18 cellular contexts compared by ENCODE assay signal in the genomic region with DNA sequence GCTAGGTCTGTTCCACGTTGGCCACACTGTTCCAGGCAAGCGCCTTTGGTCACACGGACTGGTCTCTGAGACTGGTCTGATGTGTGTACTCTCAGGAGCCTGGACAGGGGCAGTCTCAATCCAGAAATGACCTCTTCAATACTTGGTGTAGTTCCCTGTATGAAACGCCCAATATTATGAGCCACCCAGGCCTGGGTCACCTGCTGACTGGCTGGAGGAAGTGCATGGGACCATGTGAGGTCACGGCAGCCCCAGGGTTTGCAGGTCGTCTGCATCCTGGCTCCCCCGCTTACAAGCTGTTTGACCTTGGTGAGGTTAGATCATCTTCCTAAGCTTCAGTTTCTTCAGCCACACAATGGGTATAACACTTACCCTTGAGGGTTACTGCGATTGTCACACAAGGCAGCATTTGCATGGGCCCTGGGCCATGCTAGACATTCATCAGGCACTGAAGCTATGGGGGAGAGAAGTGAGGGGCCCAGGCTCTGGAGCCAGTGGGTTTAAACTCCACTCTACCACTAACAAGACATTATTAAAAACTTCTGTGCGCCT. TPM values are rescaled to one million over a fixed set of nuclear protein-coding genes. Genes with fewer than 3 reads are reported as not detected.
DNase-seq lines count a peak whose midpoint lies in the region; ATAC-seq and TF ChIP-seq lines count a peak whose summit lies in the region.
"Had no signal": no experiment of that assay in that cellular context is flagged by ENCODE, and none has a peak within 500 bp of the region (broad histone marks: within the 10 kb centered on the region; RNA-seq: fewer than 3 reads in every experiment).

No MANE protein-coding gene starts in this region.

- H3K4me2 ChIP-seq in OCI-LY1 (ENCODE audit: low read length) (peak overlapping the region; percentile 34; the same call in 1 of the 2 replicates), osteoblast (ENCODE audit: insufficient read depth, low read length) (no peak overlapping the region)
- H3K4me2 ChIP-seq: PC-9 had no signal

- H3K79me2 ChIP-seq in OCI-LY1 (ENCODE audit: insufficient read depth, low read length) (peaks cover 4% of the 10 kb centered on the region), osteoblast (ENCODE audit: insufficient read depth, low read length) (peaks cover 4% of the 10 kb centered on the region)

- H3K4me3 ChIP-seq in GM12865 (ENCODE audit: low read depth, low read length) (no peak overlapping the region), OCI-LY1 (ENCODE audit: low read depth, low read length, poor library complexity, severe bottlenecking) (no peak overlapping the region), osteoblast (ENCODE audit: insufficient read depth, low read length) (no peak overlapping the region)
- H3K4me3 ChIP-seq: PC-9, SJCRH30 had no signal

- H3K27ac Mint-ChIP-seq in stimulated activated memory B cell treated with anti-CD40 and anti-IgM and Interleukin-4, amounts not matched to agents 10 μg/mL and 1 μg/mL and 100 μg/mL, for 72 hours: peak overlapping the region; percentile 51
- H3K27ac Mint-ChIP-seq: HFFc6 had no signal

- H3K27me3 ChIP-seq in OCI-LY1 (ENCODE audit: insufficient read depth, low read length) (no peaks in the 10 kb centered on the region), osteoblast (ENCODE audit: insufficient read depth, low read length) (no peaks in the 10 kb centered on the region)
- H3K27me3 ChIP-seq: SJCRH30 had no signal

- H3K4me3 Mint-ChIP-seq in stimulated activated memory B cell treated with anti-CD40 and anti-IgM and Interleukin-4, amounts not matched to agents 10 μg/mL and 1 μg/mL and 100 μg/mL, for 72 hours: no peak overlapping the region
- H3K4me3 Mint-ChIP-seq: HFFc6 had no signal

- H4K20me1 ChIP-seq in OCI-LY1 (ENCODE audit: insufficient read depth, low read length): no peaks in the 10 kb centered on the region
- H4K20me1 ChIP-seq in osteoblast (ENCODE audit: insufficient read depth, low read length): no peaks in the 10 kb centered on the region

- H3K4me1 Mint-ChIP-seq in stimulated activated memory B cell treated with anti-CD40 and anti-IgM and Interleukin-4, amounts not matched to agents 10 μg/mL and 1 μg/mL and 100 μg/mL, for 72 hours: peaks cover 41% of the 10 kb centered on the region

- H3K9ac ChIP-seq in OCI-LY1 (ENCODE audit: low read length): peak overlapping the region; percentile 55

- DNase-seq in GM12865 (ENCODE audit: low read depth) (peak; percentile 41), left lobe of liver (ENCODE audit: low spot score) (no peak), osteoblast (ENCODE audit: insufficient read length, low spot score, missing footprints) (no peak), superior temporal gyrus (ENCODE audit: extremely low spot score) (no peak)
- no peak for DNase-seq in stimulated activated CD4-positive, alpha-beta T cell treated with anti-CD3 and anti-CD28 coated beads, Interleukin-15, amount 100 ng/mL, for 24 hours
- DNase-seq: ACHN, C1 segment of cervical spinal cord, DMS79, HFFc6, NCI-H187 treated with DMSO at 0.1 percent for 48 hours, NCI-H345, NCI-H524 treated with DMSO at 0.1 percent for 48 hours, SJCRH30 had no signal

- no peaks in the 10 kb centered on the region for H3K9me2 ChIP-seq in OCI-LY1 (ENCODE audit: low read depth, low read length)

- peak overlapping the region; percentile 100 for H3K27ac ChIP-seq in OCI-LY1 (ENCODE audit: low read depth, low read length, poor library complexity, severe bottlenecking)
- H3K27ac ChIP-seq in osteoblast (ENCODE audit: low read depth, low read length): no peak overlapping the region
- H3K27ac ChIP-seq: HL-60, PC-9, SJCRH30 had no signal

- H3F3A ChIP-seq in OCI-LY1 (ENCODE audit: insufficient read depth, low read length): 0 out of 2 replicates have a peak, but pooled peaks cover 3% of the 10 kb centered on the region

- H3K36me3 ChIP-seq in OCI-LY1 (ENCODE audit: insufficient read depth, low read length) (no peaks in the 10 kb centered on the region), osteoblast (ENCODE audit: insufficient read depth, low read length) (no peaks in the 10 kb centered on the region)
- H3K36me3 ChIP-seq: SJCRH30 had no signal

- no peak for TF ChIP-seq CTCF in GM12865 (IDR thresholded peaks at IDR 0.05; ENCODE audit: insufficient read depth, low read depth, low read length, missing control alignments)
- TF ChIP-seq CTCF in OCI-LY1 (IDR thresholded peaks at IDR 0.05; ENCODE audit: low read length): no peak
- no peak for TF ChIP-seq CTCF in osteoblast (IDR thresholded peaks at IDR 0.05; ENCODE audit: extremely low read depth, low read depth, low read length)

- H3K9me3 Mint-ChIP-seq in stimulated activated memory B cell treated with anti-CD40 and anti-IgM and Interleukin-4, amounts not matched to agents 10 μg/mL and 1 μg/mL and 100 μg/mL, for 72 hours: no peaks in the 10 kb centered on the region
- H3K9me3 Mint-ChIP-seq: HFFc6, IgD-negative memory B cell had no signal

- peaks cover 8% of the 10 kb centered on the region for H3K36me3 Mint-ChIP-seq in stimulated activated memory B cell treated with anti-CD40 and anti-IgM and Interleukin-4, amounts not matched to agents 10 μg/mL and 1 μg/mL and 100 μg/mL, for 72 hours
- H3K36me3 Mint-ChIP-seq: IgD-negative memory B cell had no signal

- H3K9me3 ChIP-seq in OCI-LY1 (ENCODE audit: low read length) (no peaks in the 10 kb centered on the region), osteoblast (ENCODE audit: low read depth, low read length) (no peaks in the 10 kb centered on the region)
- H3K9me3 ChIP-seq: SJCRH30 had no signal

- peak; percentile 17 for ATAC-seq in left lobe of liver
- ATAC-seq in stimulated activated memory B cell treated with anti-CD40 and anti-IgM and Interleukin-4, amounts not matched to agents 10 μg/mL and 1 μg/mL and 100 μg/mL, for 72 hours: no peak

- no peak overlapping the region for H2AFZ ChIP-seq in OCI-LY1 (ENCODE audit: low read length)
- H2AFZ ChIP-seq in osteoblast (ENCODE audit: low read length): no peak overlapping the region
- H2AFZ ChIP-seq: PC-9 had no signal

- peaks cover 98% of the 10 kb centered on the region for H3K4me1 ChIP-seq in OCI-LY1 (ENCODE audit: insufficient read depth, low read length, severe bottlenecking)
- H3K4me1 ChIP-seq in osteoblast (ENCODE audit: insufficient read depth, low read length): peaks cover 11% of the 10 kb centered on the region

- H3K27me3 Mint-ChIP-seq in stimulated activated memory B cell treated with anti-CD40 and anti-IgM and Interleukin-4, amounts not matched to agents 10 μg/mL and 1 μg/mL and 100 μg/mL, for 72 hours: peaks cover 8% of the 10 kb centered on the region

RNA-seq across cellular contexts. Expression of a gene that starts 5.2 kb away (rescaled TPM):
- total RNA-seq in left lobe of liver (406 TPM), osteoblast (149 and 165 TPM in 2 replicates)

RNA-seq across cellular contexts. Expression of a gene that starts 47.9 kb away (rescaled TPM):
- total RNA-seq in left lobe of liver: 5.5 TPM
- 10.9 and 11.6 TPM in 2 replicates for total RNA-seq in osteoblast
